Comparison of ENCODE assay signal across 7 cellular contexts in the genomic region with DNA sequence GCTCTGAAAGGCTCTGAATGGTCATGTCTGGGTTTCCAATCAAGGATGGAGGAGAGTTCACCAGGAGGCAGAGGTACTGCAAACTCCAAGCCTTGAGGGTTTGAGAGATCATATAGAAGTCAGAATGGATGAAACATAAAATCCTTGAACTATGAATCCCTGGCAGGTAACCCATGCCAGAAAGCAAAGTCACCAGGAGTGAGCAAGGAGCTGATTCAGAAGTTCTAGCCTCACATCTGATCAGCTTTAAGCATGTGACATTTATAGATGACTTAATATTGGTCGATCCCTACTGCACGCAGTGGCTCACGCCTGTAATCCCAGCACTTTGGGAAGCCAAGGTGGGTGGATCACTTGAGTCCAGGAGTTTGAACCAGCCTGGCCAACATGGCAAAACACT.
"Had no signal": no experiment of that assay in that cellular context is flagged by ENCODE, and none has a peak within 500 bp of the region (broad histone marks: within the 10 kb centered on the region; RNA-seq: fewer than 3 reads in every experiment).

No MANE protein-coding gene starts in this region.

- H3K36me3 ChIP-seq: HAP-1 had no signal

- DNase-seq: GM23248, GOT3, H7, KBM-7 had no signal

- H3K4me3 ChIP-seq: GM23248, HAP-1 had no signal

- H3K27ac Mint-ChIP-seq: IgD-negative memory B cell had no signal

- H3K27me3 Mint-ChIP-seq: IgD-negative memory B cell had no signal

- H3K4me1 ChIP-seq: HAP-1 had no signal

- H3K27ac ChIP-seq: GM23248 had no signal

- ATAC-seq: HepG2 had no signal
